11 cellular contexts compared by ENCODE assay signal in genomic region chr2:15050483-15050882, GRCh38.
A peak's percentile ranks its signal among the peaks of the same experiment; 100 is the strongest.
DNase-seq lines count a peak whose midpoint lies in the region; TF ChIP-seq lines count a peak whose summit lies in the region.
"Had no signal": no experiment of that assay in that cellular context is flagged by ENCODE, and none has a peak within 500 bp of the region (broad histone marks: within the 10 kb centered on the region; RNA-seq: fewer than 3 reads in every experiment).

No MANE protein-coding gene starts in this region.

- no peak for TF ChIP-seq POLR2A in erythroblast (IDR thresholded peaks at IDR 0.05; ENCODE audit: low read length)

- DNase-seq in DMS153 (lab: John Stamatoyannopoulos, UW), result peak; percentile 91
- peak; percentile 79 for DNase-seq in NCI-H146 treated with DMSO at 0.1 percent for 48 hours (lab: John Stamatoyannopoulos, UW; ENCODE audit: unreplicated experiment)
- DNase-seq in NCI-H526 (lab: John Stamatoyannopoulos, UW), result peak; percentile 75 to 79
- DNase-seq in cerebellar cortex (ENCODE audit: low spot score), result peak; percentile 4
- no peak for DNase-seq in NK-92 treated with Interleukin-12 subunit alpha and Interleukin-12 subunit beta, amount 100 ng/mL, for 24 hours (lab: John Stamatoyannopoulos, UW)
- DNase-seq in EL, result no peak
- DNase-seq in erythroblast (lab: John Stamatoyannopoulos, UW), result no peak
- no peak for DNase-seq in stimulated activated CD4-positive, alpha-beta T cell treated with anti-CD3 and anti-CD28 coated beads, Interleukin-12 subunit alpha, Interleukin-12 subunit beta, amount 100 ng/mL, for 4 hours
- DNase-seq: activated naive CD4-positive, alpha-beta T cell; central memory CD4-positive, alpha-beta T cell; occipital lobe had no signal

Comparison
In these comparisons a context has a peak if more than half of its experiments do, and no peak if none do; other contexts are left out.
1. DNase-seq: peak in DMS153 (single experiment), NCI-H146 treated with DMSO at 0.1 percent for 48 hours (single experiment), NCI-H526 (2 of 2) and cerebellar cortex (single experiment); none in NK-92 treated with Interleukin-12 subunit alpha and Interleukin-12 subunit beta, amount 100 ng/mL, for 24 hours (single experiment), EL (single experiment), erythroblast (0 of 2) and stimulated activated CD4-positive, alpha-beta T cell treated with anti-CD3 and anti-CD28 coated beads, Interleukin-12 subunit alpha, Interleukin-12 subunit beta, amount 100 ng/mL, for 4 hours (single experiment).